ENCODE assay signal across 8 cellular contexts in the genomic region with DNA sequence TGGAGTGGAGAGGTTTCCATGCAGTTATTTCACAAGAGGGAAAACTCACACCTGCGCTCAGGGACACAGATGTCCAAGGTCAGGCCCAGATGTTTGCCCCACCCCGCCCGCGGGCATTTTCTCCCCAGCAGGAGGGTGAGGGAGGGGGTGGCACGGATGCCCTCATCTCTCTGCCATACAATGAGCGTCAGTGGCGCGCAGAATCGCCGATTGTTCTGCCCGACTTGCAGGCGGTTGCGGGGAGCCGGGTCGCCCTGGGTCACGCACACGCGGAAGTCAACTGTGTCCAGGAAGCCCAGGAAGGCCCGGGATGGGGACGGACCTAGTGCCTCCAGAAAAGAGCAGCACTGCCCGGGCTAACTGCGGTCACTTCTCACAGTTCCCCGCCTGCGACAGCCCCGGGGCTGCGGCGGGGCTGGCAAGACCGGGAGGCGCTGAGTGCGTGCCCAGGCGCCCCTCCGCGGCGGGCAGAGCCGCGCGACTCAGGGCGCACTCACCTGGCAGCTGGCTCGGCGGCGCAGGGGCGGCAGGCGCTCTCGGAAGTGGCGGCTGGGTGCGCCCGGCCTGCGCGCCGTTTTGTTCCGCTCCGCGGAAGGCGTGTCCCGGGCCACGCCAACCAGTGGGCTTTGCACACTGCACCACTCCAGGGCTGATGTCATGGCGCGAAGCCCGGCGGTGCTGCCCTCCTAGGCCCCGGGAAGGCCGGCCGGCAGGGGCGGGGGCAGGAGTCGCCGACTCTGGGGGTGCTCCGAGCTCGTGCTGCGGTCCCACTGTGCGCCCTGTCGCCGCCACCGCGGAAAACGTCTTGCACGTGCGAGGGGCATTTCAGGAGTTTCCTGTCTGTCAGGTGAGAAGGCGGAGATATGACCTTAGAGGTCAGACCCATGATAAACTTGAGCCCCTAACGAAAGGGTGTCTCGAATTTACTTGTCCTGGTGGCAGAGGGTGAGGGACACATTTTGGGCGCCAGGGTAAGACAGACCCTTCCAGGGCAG. TPM values are rescaled to one million over a fixed set of nuclear protein-coding genes. Genes with fewer than 3 reads are reported as not detected.
DNase-seq lines count a peak whose midpoint lies in the region; ATAC-seq and TF ChIP-seq lines count a peak whose summit lies in the region.

A gene (minus strand): TSS at position 551 of the 995 bp plus-strand sequence. CDS start 10,820 bp downstream, outside the sequence.

- no peaks in the 10 kb centered on the region for H3K36me3 ChIP-seq in ectodermal cell (ENCODE audit: control insufficient read depth, insufficient read depth, low read length)

- H3K9me3 ChIP-seq in AG04450 (ENCODE audit: control insufficient read depth, insufficient read depth, low read length) (no peaks in the 10 kb centered on the region; the same call in 1 of the 2 replicates), ectodermal cell (ENCODE audit: control insufficient read depth, low read length) (no peaks in the 10 kb centered on the region)

- 65 to 75% methylated on average over 81 of the region's 81 CpGs for WGBS in ectodermal cell, 2 experiments

- H3K27me3 ChIP-seq in AG04450 (ENCODE audit: control insufficient read depth, insufficient read depth, low read length) (no peaks in the 10 kb centered on the region), ectodermal cell (ENCODE audit: control insufficient read depth, insufficient read depth, low read length, poor library complexity, severe bottlenecking) (peaks cover 22% of the 10 kb centered on the region)

- CTCF ChIA-PET in AG04450 (lab: Charles Lee): interaction anchor here (1.1 kb wide), 2 partner anchors 9 to 71 kb away, joined by 3 to 4 read pairs; no protein-coding TSS in a partner anchor

- DNase-seq in AG04450 (ENCODE audit: low read depth, low spot score) (no peak), NCI-H510A (lab: John Stamatoyannopoulos, UW) (peak; percentile 85), lung microvascular endothelial cell (ENCODE audit: low read depth in 2 of 2) (peak; percentile 85)
- peak; percentile 82 to 84 for DNase-seq in activated CD4-positive, alpha-beta T cell treated with anti-CD3 and anti-CD28 coated beads, Interleukin-2, amount 50 U/mL, for 48 hours
- DNase-seq in stimulated activated CD4-positive, alpha-beta T cell treated with anti-CD3 and anti-CD28 coated beads, TNF-alpha, amount 100 ng/mL, for 48 hours (ENCODE audit: low read depth in 3 of 3): peak; percentile 68 to 82 (median 78)

- H3K4me3 ChIP-seq in AG04450 (ENCODE audit: low read depth, low read length) (peak within 1 kb of the TSS; percentile 85), ectodermal cell (ENCODE audit: insufficient read depth, low read depth, low read length) (peak within 1 kb of the TSS; percentile 18)

- ATAC-seq in GM18909 (IDR thresholded peaks at IDR 0.05; ENCODE audit: poor library complexity, unreplicated experiment) (peak; percentile 92), HG03175 (IDR thresholded peaks at IDR 0.05; ENCODE audit: unreplicated experiment) (peak; percentile 90)

- TF ChIP-seq CTCF in AG04450 (IDR thresholded peaks at IDR 0.05; ENCODE audit: low read depth, low read length): no peak

- H3K27ac ChIP-seq in AG04450 (ENCODE audit: low read depth, low read length) (peak within 1 kb of the TSS; percentile 99), ectodermal cell (ENCODE audit: insufficient read depth, low read depth, low read length, poor library complexity, severe bottlenecking) (no peak within 1 kb of the TSS)

- H3K4me1 ChIP-seq in ectodermal cell (ENCODE audit: control insufficient read depth, insufficient read depth, low read length): peaks cover 24% of the 10 kb centered on the region

- POLR2A ChIA-PET in AG04450 (lab: Yijun Ruan, JAX): interaction anchor here (0.6 to 2.0 kb wide), 8 partner anchors 13 to 95 kb away, joined by 3 to 6 read pairs (median 4); no protein-coding TSS in a partner anchor

RNA-seq across cellular contexts. Expression of the gene that starts here (rescaled TPM):
- polyA plus RNA-seq in AG04450 (2011; rRNA removed): 641 and 730 TPM in 2 replicates
- polyA minus RNA-seq in AG04450 (2011; rRNA and poly(A)+ RNA removed): 568 and 749 TPM in 2 replicates
- polyA plus RNA-seq in ectodermal cell (2013, experiment 1 of 4): 9.0 TPM
- 7.9 TPM for polyA plus RNA-seq in ectodermal cell (2013, experiment 2 of 4)
- 7.4 TPM for polyA plus RNA-seq in ectodermal cell (2013, experiment 3 of 4)
- polyA plus RNA-seq in ectodermal cell (2013, experiment 4 of 4): 9.0 TPM
- 71.6 and 114 TPM in 2 replicates for total RNA-seq in lung microvascular endothelial cell
